20 cellular contexts compared by ENCODE assay signal in genomic region chr5:83871533-83872380, GRCh38.
DNase-seq lines count a peak whose midpoint lies in the region; ATAC-seq and TF ChIP-seq lines count a peak whose summit lies in the region.
"Had no signal": no experiment of that assay in that cellular context is flagged by ENCODE, and none has a peak within 500 bp of the region (broad histone marks: within the 10 kb centered on the region; RNA-seq: fewer than 3 reads in every experiment).

No MANE protein-coding gene starts in this region.

- ATAC-seq in GM21367 (IDR thresholded peaks at IDR 0.05; ENCODE audit: unreplicated experiment) = no peak
- ATAC-seq: CD8-positive, alpha-beta T cell had no signal

- 96 to 100% methylated on average over 3 to 4 of the region's 6 CpGs for WGBS in mesodermal cell (ENCODE audit: insufficient coverage in 2 of 2), 2 experiments
- 87 to 95% methylated on average over 6 of the region's 6 CpGs for WGBS in testis, 2 donors

- peaks cover 2% of the 10 kb centered on the region for H3K27me3 Mint-ChIP-seq in activated CD4-positive, alpha-beta T cell treated with anti-CD3 and anti-CD28 coated beads, Interleukin-2, amount 10 ng/mL, durations not matched to agents 7 days and 5 days
- H3K27me3 Mint-ChIP-seq: IgD-negative memory B cell had no signal

- H3K9me3 Mint-ChIP-seq in activated CD4-positive, alpha-beta T cell treated with anti-CD3 and anti-CD28 coated beads, Interleukin-2, amount 10 ng/mL, durations not matched to agents 7 days and 5 days = no peaks in the 10 kb centered on the region
- H3K9me3 Mint-ChIP-seq: CD8-positive, alpha-beta T cell; IgD-negative memory B cell had no signal

- intact Hi-C loops in testis (cut with DNase I; ENCODE audit: low total_unique reads) = no loop called here

- no peak for TF ChIP-seq CTCF in GM12865 (IDR thresholded peaks at IDR 0.05; ENCODE audit: insufficient read depth, low read depth, low read length, missing control alignments)
- no peak for TF ChIP-seq CTCF in testis (IDR thresholded peaks at IDR 0.05)

- DNase-seq in GM12865 (ENCODE audit: low read depth) = peak; percentile 12
- peak; percentile 48 for DNase-seq in OCI-M1 (lab: John Stamatoyannopoulos, UW)
- DNase-seq in glomerular visceral epithelial cell (ENCODE audit: extremely low spot score) = peak; percentile 10
- no peak for DNase-seq in superior temporal gyrus (ENCODE audit: extremely low spot score)
- DNase-seq in activated CD4-positive, alpha-beta T cell treated with anti-CD3 and anti-CD28 coated beads, Interleukin-2, amount 10 ng/mL, durations not matched to agents 7 days and 5 days = no peak
- DNase-seq in testis = no peak
- DNase-seq: CD8-positive, alpha-beta T cell; DMS79; HCEC 1CT; Kasumi-1; MM.1S; NCI-H1092 treated with DMSO at 0.1 percent for 48 hours; NCI-H1694; NCI-H2107; NCI-H526 treated with DMSO at 0.1 percent for 48 hours; SHP77 treated with DMSO at 0.1 percent for 48 hours had no signal

- no peaks in the 10 kb centered on the region for H3K36me3 ChIP-seq in mesodermal cell (ENCODE audit: control insufficient read depth, insufficient read depth, low read length)
- no peaks in the 10 kb centered on the region for H3K36me3 ChIP-seq in testis (ENCODE audit: low read depth, missing control alignments)
- H3K36me3 ChIP-seq: BLaER1 had no signal

- H3K36me3 Mint-ChIP-seq in activated CD4-positive, alpha-beta T cell treated with anti-CD3 and anti-CD28 coated beads, Interleukin-2, amount 10 ng/mL, durations not matched to agents 7 days and 5 days (ENCODE audit: low read depth) = no peaks in the 10 kb centered on the region
- H3K36me3 Mint-ChIP-seq: CD8-positive, alpha-beta T cell; IgD-negative memory B cell had no signal

- CTCF ChIA-PET in activated CD4-positive, alpha-beta T cell treated with anti-CD3 and anti-CD28 coated beads, Interleukin-2, amount 10 ng/mL, durations not matched to agents 7 days and 5 days (lab: Charles Lee) = no interaction called here

- H3K4me1 ChIP-seq in mesodermal cell (ENCODE audit: control insufficient read depth, insufficient read depth, low read length, poor library complexity, severe bottlenecking) (no peaks in the 10 kb centered on the region), testis (no peaks in the 10 kb centered on the region)
- H3K4me1 ChIP-seq: BLaER1 had no signal

- POLR2A ChIA-PET in activated CD4-positive, alpha-beta T cell treated with anti-CD3 and anti-CD28 coated beads, Interleukin-2, amount 10 ng/mL, durations not matched to agents 7 days and 5 days (lab: Charles Lee) = no interaction called here

- H3K27ac ChIP-seq in mesodermal cell (ENCODE audit: low read depth, low read length, severe bottlenecking) = peak overlapping the region; percentile 24
- H3K27ac ChIP-seq in testis = no peak overlapping the region
- H3K27ac ChIP-seq: BLaER1 had no signal

- H3K4me3 Mint-ChIP-seq in activated CD4-positive, alpha-beta T cell treated with anti-CD3 and anti-CD28 coated beads, Interleukin-2, amount 10 ng/mL, durations not matched to agents 7 days and 5 days = no peak overlapping the region
- H3K4me3 Mint-ChIP-seq: CD8-positive, alpha-beta T cell; IgD-negative memory B cell had no signal

- no peaks in the 10 kb centered on the region for H3K9me3 ChIP-seq in mesodermal cell (ENCODE audit: control insufficient read depth, low read length)
- no peaks in the 10 kb centered on the region for H3K9me3 ChIP-seq in testis
- H3K9me3 ChIP-seq: BLaER1 had no signal

- no peak overlapping the region for H3K27ac Mint-ChIP-seq in activated CD4-positive, alpha-beta T cell treated with anti-CD3 and anti-CD28 coated beads, Interleukin-2, amount 10 ng/mL, durations not matched to agents 7 days and 5 days
- H3K27ac Mint-ChIP-seq: CD8-positive, alpha-beta T cell; IgD-negative memory B cell had no signal

- no peaks in the 10 kb centered on the region for H3K27me3 ChIP-seq in testis
- H3K27me3 ChIP-seq: BLaER1 had no signal

- H3K4me3 ChIP-seq in GM12865 (ENCODE audit: low read depth, low read length) = no peak overlapping the region
- H3K4me3 ChIP-seq in mesodermal cell (ENCODE audit: extremely low read depth, insufficient read depth, low read length, poor library complexity, severe bottlenecking) = no peak overlapping the region
- H3K4me3 ChIP-seq in testis = no peak overlapping the region
- H3K4me3 ChIP-seq: BLaER1 had no signal

- no peaks in the 10 kb centered on the region for H3K4me1 Mint-ChIP-seq in activated CD4-positive, alpha-beta T cell treated with anti-CD3 and anti-CD28 coated beads, Interleukin-2, amount 10 ng/mL, durations not matched to agents 7 days and 5 days
- H3K4me1 Mint-ChIP-seq: IgD-negative memory B cell had no signal

- no peak for TF ChIP-seq POLR2A in testis (IDR thresholded peaks at IDR 0.05)

Comparison
In these comparisons a context has a peak if more than half of its experiments do, and no peak if none do; other contexts are left out.
1. DNase-seq: peak in GM12865 (single experiment), OCI-M1 (single experiment) and glomerular visceral epithelial cell (single experiment); none in superior temporal gyrus (single experiment), activated CD4-positive, alpha-beta T cell treated with anti-CD3 and anti-CD28 coated beads, Interleukin-2, amount 10 ng/mL, durations not matched to agents 7 days and 5 days (single experiment) and testis (single experiment).